Comparison of ENCODE assay signal across 16 cellular contexts in the genomic region with DNA sequence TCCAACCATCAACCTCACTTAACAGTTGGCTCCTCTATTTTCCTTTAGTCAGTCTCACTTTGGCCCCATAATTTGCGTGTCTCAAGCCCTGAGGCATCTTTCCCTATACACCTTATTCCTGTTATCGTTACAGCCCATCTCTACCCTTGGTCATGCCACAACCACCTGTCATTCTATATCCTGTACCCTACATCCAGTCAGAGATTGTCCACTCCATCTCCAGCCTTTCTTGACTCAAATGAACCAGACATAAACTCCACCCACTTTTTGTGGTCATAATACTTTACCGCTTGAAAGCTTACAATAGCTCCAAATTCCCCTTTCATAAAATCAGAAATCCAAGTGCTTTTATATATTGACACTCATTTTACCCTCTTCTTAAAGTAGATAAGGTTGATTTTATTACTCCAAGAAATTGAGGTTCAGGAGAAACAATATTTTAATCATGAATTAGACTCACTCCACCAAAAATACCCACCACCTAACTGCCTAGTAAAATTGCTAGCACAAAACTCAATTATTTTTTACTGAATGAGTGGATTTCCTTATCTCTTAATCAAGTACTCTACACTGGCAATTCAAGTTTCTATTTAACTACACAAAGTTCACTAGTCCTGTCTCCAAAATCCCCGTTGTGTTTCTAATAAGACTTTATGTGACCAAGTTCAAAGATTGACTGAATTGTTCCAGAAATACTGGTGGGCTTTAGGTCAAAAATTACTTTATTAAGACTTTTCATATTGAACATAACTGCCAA. TPM values are rescaled to one million over a fixed set of nuclear protein-coding genes. Genes with fewer than 3 reads are reported as not detected.
DNase-seq lines count a peak whose midpoint lies in the region; ATAC-seq and TF ChIP-seq lines count a peak whose summit lies in the region.
"Had no signal": no experiment of that assay in that cellular context is flagged by ENCODE, and none has a peak within 500 bp of the region (broad histone marks: within the 10 kb centered on the region; RNA-seq: fewer than 3 reads in every experiment).

No MANE protein-coding gene starts in this region.

- peaks cover 8% of the 10 kb centered on the region for H3K36me3 Mint-ChIP-seq in effector memory CD8-positive, alpha-beta T cell (ENCODE audit: insufficient read depth)

- no peaks in the 10 kb centered on the region for H3K79me2 ChIP-seq in mammary epithelial cell (ENCODE audit: insufficient read depth, low read length)

- peaks cover 0 to 4% of the 10 kb centered on the region in 2 donors for H3K9me3 Mint-ChIP-seq in effector memory CD8-positive, alpha-beta T cell

- H3K9ac ChIP-seq in mammary epithelial cell (ENCODE audit: insufficient read depth, low read length), result no peak overlapping the region

- peak; percentile 20 for DNase-seq in NCI-H526 treated with DMSO at 0.1 percent for 48 hours (lab: John Stamatoyannopoulos, UW)
- no peak for DNase-seq in effector memory CD8-positive, alpha-beta T cell
- no peak for DNase-seq in left ventricle myocardium superior
- DNase-seq in mammary epithelial cell, result no peak
- DNase-seq: C1 segment of cervical spinal cord; GOT3; heart right ventricle; KBM-7; left cardiac atrium; naive thymus-derived CD8-positive, alpha-beta T cell; NCI-H1417 treated with DMSO at 0.1 percent for 48 hours; NCI-H524 treated with DMSO at 0.1 percent for 48 hours; testis had no signal

- no peaks in the 10 kb centered on the region for H3K27me3 Mint-ChIP-seq in effector memory CD8-positive, alpha-beta T cell

- H3K27me3 ChIP-seq in mammary epithelial cell (ENCODE audit: insufficient read depth, low read length), result no peaks in the 10 kb centered on the region
- H3K27me3 ChIP-seq: heart right ventricle, testis had no signal

- ATAC-seq in GM18502 (IDR thresholded peaks at IDR 0.05; ENCODE audit: poor library complexity, unreplicated experiment) (peak; percentile 82), GM21390 (IDR thresholded peaks at IDR 0.05; ENCODE audit: unreplicated experiment) (peak; percentile 76), left ventricle myocardium superior (no peak), HG02870 (IDR thresholded peaks at IDR 0.05; ENCODE audit: unreplicated experiment) (no peak)
- peak; percentile 53 for ATAC-seq in effector memory CD8-positive, alpha-beta T cell (replicated peaks)

- no peak overlapping the region for H3K4me2 ChIP-seq in mammary epithelial cell (ENCODE audit: insufficient read depth, low read depth, low read length)

- H3K4me3 Mint-ChIP-seq in effector memory CD8-positive, alpha-beta T cell, result peak overlapping the region; percentile 25 to 38

- no peaks in the 10 kb centered on the region for H3K36me3 ChIP-seq in mammary epithelial cell (ENCODE audit: insufficient read depth, low read length)
- H3K36me3 ChIP-seq: heart right ventricle had no signal

- 98% methylated on average over 4 of the region's 4 CpGs for WGBS in mammary epithelial cell (ENCODE audit: low coverage, missing lambda C conversion rate)

- peaks cover 13% of the 10 kb centered on the region for H3K4me1 ChIP-seq in mammary epithelial cell (ENCODE audit: insufficient read depth, low read length)

- intact Hi-C loops in left ventricle myocardium superior (cut with micrococcal nuclease), result no loop called here
- intact Hi-C loops in mammary epithelial cell (cut with micrococcal nuclease), result no loop called here

- TF ChIP-seq CTCF in mammary epithelial cell (conservative IDR thresholded peaks at IDR 0.05 in 1 of 2, IDR thresholded peaks at IDR 0.05 in 1 of 2; ENCODE audit: extremely low read depth in 1 of 2, insufficient read depth in 1 of 2, low read depth in 1 of 2, low read length in 2 of 2), result no peak

- peaks cover 15 to 23% of the 10 kb centered on the region in 2 donors for H3K4me1 Mint-ChIP-seq in effector memory CD8-positive, alpha-beta T cell (ENCODE audit: low read depth in 2 of 2)

- H4K20me1 ChIP-seq in mammary epithelial cell (ENCODE audit: insufficient read depth, low read length), result no peaks in the 10 kb centered on the region

- dilution Hi-C loops in mammary epithelial cell (cut with HindIII; ENCODE audit: low sequenced_read_pairs), result loop anchor here (5.0 kb wide), 2 partner anchors 37 to 77 kb away; no protein-coding TSS in a partner anchor

- peak overlapping the region; percentile 26 to 27 for H3K27ac Mint-ChIP-seq in effector memory CD8-positive, alpha-beta T cell

- H3K9me3 ChIP-seq in mammary epithelial cell (replicated peaks; ENCODE audit: insufficient read depth, low read length), result peaks cover 5% of the 10 kb centered on the region
- H3K9me3 ChIP-seq: testis had no signal

- no peak overlapping the region for H2AFZ ChIP-seq in mammary epithelial cell (ENCODE audit: low read depth, low read length)

- H3K4me3 ChIP-seq in mammary epithelial cell (replicated peaks in 1 of 3; ENCODE audit: insufficient read depth in 1 of 3, low read depth in 2 of 3, low read length in 3 of 3), result no peak overlapping the region
- H3K4me3 ChIP-seq: heart right ventricle, testis had no signal

- CTCF ChIA-PET in mammary epithelial cell (lab: Charles Lee; ENCODE audit: low non-redundant PET), result no interaction called here

- in situ Hi-C loops in mammary epithelial cell (cut with MboI; ENCODE audit: low sequenced_read_pairs in 2 of 2), result no loop called here

- no TSS peak for BruUV-seq in mammary epithelial cell (replicated peaks; lab: Mats Ljungman, UMichigan)

- no peak overlapping the region for H3K27ac ChIP-seq in mammary epithelial cell (ENCODE audit: insufficient read depth, low read depth, low read length)
- H3K27ac ChIP-seq: heart right ventricle, testis had no signal

RNA-seq across cellular contexts. Expression of gene CCR4, which starts 9.1 kb away (rescaled TPM):
- total RNA-seq in left ventricle myocardium superior (not detected), mammary epithelial cell (not detected)
- polyA plus RNA-seq in mammary epithelial cell, result not detected
- not detected for polyA minus RNA-seq in mammary epithelial cell

Comparison
In these comparisons a context has a peak if more than half of its experiments do, and no peak if none do; other contexts are left out.
1. ATAC-seq: peak in GM18502 (single experiment), GM21390 (single experiment) and effector memory CD8-positive, alpha-beta T cell (single experiment); none in left ventricle myocardium superior (single experiment) and HG02870 (single experiment).